In genomic region chr10:13099666-13100348, GRCh38 we compare ENCODE assay signal across 7 cellular contexts. TPM values are rescaled to one million over a fixed set of nuclear protein-coding genes. Genes with fewer than 3 reads are reported as not detected.
A peak's percentile ranks its signal among the peaks of the same experiment; 100 is the strongest.
DNase-seq lines count a peak whose midpoint lies in the region; ATAC-seq, FAIRE-seq and TF ChIP-seq lines count a peak whose summit lies in the region.

Gene OPTN (plus strand): TSS chr10:13100163. CDS start chr10:13109123, 8,960 bp downstream.

- CTCF ChIA-PET in mammary epithelial cell (lab: Charles Lee; ENCODE audit: low non-redundant PET): interaction anchor here (0.5 to 1.1 kb wide), 6 partner anchors 25 to 590 kb away, joined by 3 to 4 read pairs (median 3); no protein-coding TSS in a partner anchor

- peak; percentile 76 for FAIRE-seq in GM18507 (lab: Jason Lieb, UNC)

- H3K4me3 Mint-ChIP-seq in immature natural killer cell: peak within 1 kb of the TSS; percentile 87 to 95 (median 92)

- H3K27me3 ChIP-seq in mammary epithelial cell (ENCODE audit: insufficient read depth, low read length) (no peaks in the 10 kb centered on the region), spleen (replicated peaks in 1 of 7) (peaks cover 0 to 6% (median 0%) of the 10 kb centered on the region in 7 donors)

- H3K27ac ChIP-seq in mammary epithelial cell (ENCODE audit: insufficient read depth, low read depth, low read length) (peak within 1 kb of the TSS; percentile 74), spleen (peak within 1 kb of the TSS; percentile 87 to 96 (median 94))

- no peaks in the 10 kb centered on the region for H3K9me3 Mint-ChIP-seq in immature natural killer cell

- peaks cover 6% of the 10 kb centered on the region for H3K4me1 ChIP-seq in mammary epithelial cell (ENCODE audit: insufficient read depth, low read length)
- H3K4me1 ChIP-seq in spleen: peaks cover 7 to 60% (median 26%) of the 10 kb centered on the region in 6 donors

- H3K4me2 ChIP-seq in mammary epithelial cell (ENCODE audit: insufficient read depth, low read depth, low read length): peak within 1 kb of the TSS; percentile 91

- peaks cover 43 to 49% of the 10 kb centered on the region in 2 donors for H3K4me1 Mint-ChIP-seq in immature natural killer cell

- peaks cover 4 to 15% (median 10%) of the 10 kb centered on the region in 3 donors for H3K27me3 Mint-ChIP-seq in immature natural killer cell (ENCODE audit: low read depth in 3 of 3)

- H3K9me3 ChIP-seq in mammary epithelial cell (replicated peaks; ENCODE audit: insufficient read depth, low read length) (no peaks in the 10 kb centered on the region), spleen (no peaks in the 10 kb centered on the region)

- H2AFZ ChIP-seq in mammary epithelial cell (ENCODE audit: low read depth, low read length): peak within 1 kb of the TSS; percentile 92

- DNase-seq in GM18507 (ENCODE audit: extremely low spot score, insufficient read length, low read depth) (peak; percentile 74), NCI-H146 (lab: John Stamatoyannopoulos, UW) (peak; percentile 94), mammary epithelial cell (peak; percentile 82), immature natural killer cell (peak; percentile 71 to 74 (median 74)), spleen (peak; percentile 92)

- dilution Hi-C loops in mammary epithelial cell (cut with HindIII; ENCODE audit: low sequenced_read_pairs): no loop called here

- peak within 1 kb of the TSS; percentile 90 to 98 (median 95) for H3K27ac Mint-ChIP-seq in immature natural killer cell

- TF ChIP-seq CTCF in WI38 (IDR thresholded peaks at IDR 0.05; ENCODE audit: low read depth, low read length) (peak; percentile 83), mammary epithelial cell (conservative IDR thresholded peaks at IDR 0.05 in 1 of 2, IDR thresholded peaks at IDR 0.05 in 1 of 2; ENCODE audit: extremely low read depth in 1 of 2, insufficient read depth in 1 of 2, low read depth in 1 of 2, low read length in 2 of 2) (peak; percentile 76 to 89), spleen (IDR thresholded peaks at IDR 0.05 in 8 of 11, conservative IDR thresholded peaks at IDR 0.05 in 3 of 11) (peak; percentile 17 to 67 (median 56))

- H3K9ac ChIP-seq in mammary epithelial cell (ENCODE audit: insufficient read depth, low read length): peak within 1 kb of the TSS; percentile 94

- peaks cover 0 to 5% (median 0%) of the 10 kb centered on the region in 3 donors for H3K36me3 Mint-ChIP-seq in immature natural killer cell

- no peaks in the 10 kb centered on the region for H3K36me3 ChIP-seq in mammary epithelial cell (ENCODE audit: insufficient read depth, low read length)
- peaks cover 0 to 6% (median 0%) of the 10 kb centered on the region in 6 donors for H3K36me3 ChIP-seq in spleen

- in situ Hi-C loops in mammary epithelial cell (cut with MboI; ENCODE audit: low sequenced_read_pairs in 2 of 2): loop anchor here in 1 of 2 donors (25.0 kb wide), 1 partner anchor 838 kb away; no protein-coding TSS in a partner anchor

- peaks cover 40% of the 10 kb centered on the region for H3K79me2 ChIP-seq in mammary epithelial cell (ENCODE audit: insufficient read depth, low read length)

- no TSS peak for BruUV-seq in mammary epithelial cell (replicated peaks; lab: Mats Ljungman, UMichigan)

- peak within 1 kb of the TSS; percentile 92 for H3K4me3 ChIP-seq in WI38 (ENCODE audit: low read depth, low read length)
- H3K4me3 ChIP-seq in mammary epithelial cell (replicated peaks in 1 of 3; ENCODE audit: insufficient read depth in 1 of 3, low read depth in 2 of 3, low read length in 3 of 3): peak within 1 kb of the TSS; percentile 69 to 95 (median 82)
- H3K4me3 ChIP-seq in spleen: peak within 1 kb of the TSS; percentile 75 to 93 (median 82)

- H4K20me1 ChIP-seq in mammary epithelial cell (ENCODE audit: insufficient read depth, low read length): no peaks in the 10 kb centered on the region

- TF ChIP-seq POLR2A in spleen (IDR thresholded peaks at IDR 0.05): no peak

- WGBS in mammary epithelial cell (ENCODE audit: low coverage, missing lambda C conversion rate): 0% methylated on average over 9 of the region's 54 CpGs
- 0 to 1% (median 0%) methylated on average over 23 to 54 of the region's 54 CpGs for whole genome bisulfite sequencing in spleen, 5 donors

- intact Hi-C loops in mammary epithelial cell (cut with micrococcal nuclease): loop anchor here (1.0 to 10.0 kb wide), 7 partner anchors 43 to 835 kb away; no protein-coding TSS in a partner anchor
- intact Hi-C loops in spleen (cut with DNase I; ENCODE audit: low total_unique reads): no loop called here

- ATAC-seq in HG02840 (IDR thresholded peaks at IDR 0.05; ENCODE audit: low FRiP score, unreplicated experiment): peak; percentile 67

RNA-seq across cellular contexts. Expression of gene OPTN, which starts in this region (rescaled TPM):
- total RNA-seq in mammary epithelial cell (100 to 1,000 TPM in 1 of 2 donors, 10 to 100 TPM in 1; 60.0 to 142 TPM), spleen (10 to 100 TPM; 43.5 to 73.7 (median 61.0) TPM)
- polyA plus RNA-seq in mammary epithelial cell (31.2 TPM), immature natural killer cell (100 to 1,000 TPM in 1 of 3 donors, 10 to 100 TPM in 2; 35.4 to 103 (median 71.8) TPM), spleen (10 to 100 TPM; 17.2 to 51.3 (median 25.1) TPM)
- 59.5 TPM for polyA minus RNA-seq in mammary epithelial cell

Comparison
In these comparisons a context has a peak if more than half of its experiments do, and no peak if none do; other contexts are left out.
1. Peak in every context shown above with its lines: DNase-seq, ATAC-seq, H3K4me3 ChIP-seq and H3K27ac ChIP-seq.